ENCODE assay signal across 33 cellular contexts in genomic region chr2:84532291-84532690, GRCh38. TPM values are rescaled to one million over a fixed set of nuclear protein-coding genes. Genes with fewer than 3 reads are reported as not detected.
"Had no signal": no experiment of that assay in that cellular context is flagged by ENCODE, and none has a peak within 500 bp of the region (broad histone marks: within the 10 kb centered on the region; RNA-seq: fewer than 3 reads in every experiment).

No MANE protein-coding gene starts in this region.

- H3K4me3 Mint-ChIP-seq: activated B cell treated with CpG ODN at 0.5 μM for 24 hours; activated CD4-positive, alpha-beta memory T cell treated with anti-CD3 and anti-CD28 coated beads, Interleukin-2, amount 10 ng/mL, durations not matched to agents 7 days and 5 days; activated CD4-positive, alpha-beta T cell treated with anti-CD3 and anti-CD28 coated beads, Interleukin-2, amount 10 ng/mL, durations not matched to agents 24 days and 14 days; activated naive CD8-positive, alpha-beta T cell; activated naive CD8-positive, alpha-beta T cell treated with anti-CD3 and anti-CD28 coated beads, Interleukin-2, amount 50 U/mL, for 24 hours; activated T-cell treated with anti-CD3 and anti-CD28 coated beads, Interleukin-2, amount 50 U/mL, for 4 hours; activated T-helper 17 cell treated with anti-CD3 and anti-CD28 coated beads, Interleukin-2, amount 50 U/mL, for 72 hours; endodermal cell; T-helper 17 cell; T-helper 2 cell treated with Interferon-gamma antibody and Interleukin-4, amounts not matched to agents 5 μg/mL and 100 μg/mL, for 36 hours had no signal

- H3K9me3 Mint-ChIP-seq: activated B cell treated with CpG ODN at 0.5 μM for 24 hours; activated CD4-positive, alpha-beta memory T cell treated with anti-CD3 and anti-CD28 coated beads, Interleukin-2, amount 10 ng/mL, durations not matched to agents 7 days and 5 days; activated CD4-positive, alpha-beta T cell treated with anti-CD3 and anti-CD28 coated beads, Interleukin-2, amount 10 ng/mL, durations not matched to agents 24 days and 14 days; activated naive CD8-positive, alpha-beta T cell treated with anti-CD3 and anti-CD28 coated beads, Interleukin-2, amount 50 U/mL, for 24 hours; activated T-cell treated with anti-CD3 and anti-CD28 coated beads, Interleukin-2, amount 50 U/mL, for 4 hours; activated T-helper 17 cell treated with anti-CD3 and anti-CD28 coated beads, Interleukin-2, amount 50 U/mL, for 72 hours; endodermal cell; T-helper 2 cell treated with Interferon-gamma antibody and Interleukin-4, amounts not matched to agents 5 μg/mL and 100 μg/mL, for 36 hours had no signal

- H3K27me3 Mint-ChIP-seq: activated CD4-positive, alpha-beta memory T cell treated with anti-CD3 and anti-CD28 coated beads, Interleukin-2, amount 10 ng/mL, durations not matched to agents 7 days and 5 days; activated naive CD8-positive, alpha-beta T cell; activated naive CD8-positive, alpha-beta T cell treated with anti-CD3 and anti-CD28 coated beads, Interleukin-2, amount 50 U/mL, for 24 hours; activated T-helper 17 cell treated with anti-CD3 and anti-CD28 coated beads, Interleukin-2, amount 50 U/mL, for 72 hours; T-helper 17 cell had no signal

- ATAC-seq: activated CD4-positive, CD25-positive, alpha-beta regulatory T cell treated with anti-CD3 and anti-CD28 coated beads, Interleukin-2, amount 50 U/mL, for 24 hours; activated naive CD8-positive, alpha-beta T cell treated with anti-CD3 and anti-CD28 coated beads, Interleukin-2, amount 50 U/mL, for 24 hours; activated T-cell treated with anti-CD3 and anti-CD28 coated beads, Interleukin-2, amount 50 U/mL, for 4 hours; activated T-helper 17 cell treated with anti-CD3 and anti-CD28 coated beads, Interleukin-2, amount 50 U/mL, for 72 hours; esophagus mucosa; T-helper 17 cell had no signal

- DNase-seq: activated B cell treated with CpG ODN at 0.5 μM for 24 hours; activated CD4-positive, alpha-beta memory T cell treated with anti-CD3 and anti-CD28 coated beads, Interleukin-2, amount 10 ng/mL, durations not matched to agents 7 days and 5 days; activated CD4-positive, alpha-beta T cell treated with anti-CD3 and anti-CD28 coated beads, Interleukin-2, amount 10 ng/mL, durations not matched to agents 24 days and 14 days; activated CD8-positive, alpha-beta memory T cell treated with anti-CD3 and anti-CD28 coated beads, Interleukin-2, amount 50 U/mL, for 48 hours; activated effector memory CD4-positive, alpha-beta T cell treated with Interleukin-2 at 50 U/mL for 16 hours; activated gamma-delta T cell treated with Interleukin-2 at 50 U/mL for 16 hours; activated naive CD4-positive, alpha-beta T cell treated with anti-CD3 and anti-CD28 coated beads, Interleukin-2, amount 50 U/mL, for 16 hours; activated naive CD4-positive, alpha-beta T cell treated with Interleukin-2 at 50 U/mL for 16 hours; activated naive CD8-positive, alpha-beta T cell treated with anti-CD3 and anti-CD28 coated beads, Interleukin-2, amount 50 U/mL, for 24 hours; activated T-cell treated with anti-CD3 and anti-CD28 coated beads for 4 hours; activated T-cell treated with anti-CD3 and anti-CD28 coated beads, Interleukin-2, amount 50 U/mL, for 4 hours; amniotic stem cell; anterior cingulate cortex; brain microvascular endothelial cell; caudate nucleus; colonic mucosa; effector CD8-positive, alpha-beta T cell; endodermal cell; foreskin fibroblast; head of caudate nucleus; hippocampal formation; T-helper 1 cell; T-helper 17 cell; T1000; WERI-Rb-1 had no signal

- FAIRE-seq: astrocyte, frontal cortex had no signal

- H3K27ac Mint-ChIP-seq: activated B cell treated with CpG ODN at 0.5 μM for 24 hours; activated CD4-positive, alpha-beta memory T cell treated with anti-CD3 and anti-CD28 coated beads, Interleukin-2, amount 10 ng/mL, durations not matched to agents 7 days and 5 days; activated CD4-positive, alpha-beta T cell treated with anti-CD3 and anti-CD28 coated beads, Interleukin-2, amount 10 ng/mL, durations not matched to agents 24 days and 14 days; activated naive CD8-positive, alpha-beta T cell; activated naive CD8-positive, alpha-beta T cell treated with anti-CD3 and anti-CD28 coated beads, Interleukin-2, amount 50 U/mL, for 24 hours; activated T-helper 17 cell treated with anti-CD3 and anti-CD28 coated beads, Interleukin-2, amount 50 U/mL, for 72 hours; endodermal cell; T-helper 17 cell; T-helper 2 cell treated with Interferon-gamma antibody and Interleukin-4, amounts not matched to agents 5 μg/mL and 100 μg/mL, for 36 hours had no signal

- H3K4me3 ChIP-seq: colonic mucosa had no signal

- H3K27me3 ChIP-seq: brain microvascular endothelial cell, colonic mucosa had no signal

- H3K27ac ChIP-seq: brain microvascular endothelial cell, colonic mucosa, WERI-Rb-1 had no signal

- H3K36me3 ChIP-seq: brain microvascular endothelial cell, colonic mucosa, WERI-Rb-1 had no signal

- H3K9me3 ChIP-seq: colonic mucosa had no signal

- H3K4me1 Mint-ChIP-seq: activated B cell treated with CpG ODN at 0.5 μM for 24 hours; activated CD4-positive, alpha-beta T cell treated with anti-CD3 and anti-CD28 coated beads, Interleukin-2, amount 10 ng/mL, durations not matched to agents 24 days and 14 days had no signal

RNA-seq across cellular contexts. Expression of gene DNAH6, which starts 16.0 kb away (rescaled TPM):
- total RNA-seq: chondrocyte had no signal
